Comparison of ENCODE assay signal across 8 cellular contexts in genomic region chr6:160992323-160993314, GRCh38. TPM values are rescaled to one million over a fixed set of nuclear protein-coding genes. Genes with fewer than 3 reads are reported as not detected.
DNase-seq lines count a peak whose midpoint lies in the region; ATAC-seq and TF ChIP-seq lines count a peak whose summit lies in the region.

No MANE protein-coding gene starts in this region.

- no peak for TF ChIP-seq EP300 in ovary (IDR thresholded peaks at IDR 0.05)

- H3K27me3 Mint-ChIP-seq in activated naive CD8-positive, alpha-beta T cell treated with anti-CD3 and anti-CD28 coated beads for 36 hours, result peaks cover 1% of the 10 kb centered on the region

- H3K36me3 ChIP-seq in OCI-LY1 (ENCODE audit: insufficient read depth, low read length) (no peaks in the 10 kb centered on the region), ovary (no peaks in the 10 kb centered on the region)

- H3K9me3 ChIP-seq in OCI-LY1 (ENCODE audit: low read length) (no peaks in the 10 kb centered on the region), ovary (no peaks in the 10 kb centered on the region)

- H3K9me2 ChIP-seq in OCI-LY1 (ENCODE audit: low read depth, low read length), result no peaks in the 10 kb centered on the region

- DNase-seq in Daoy (ENCODE audit: low read depth), result peak; percentile 78
- DNase-seq in GM20000 (ENCODE audit: low spot score), result peak; percentile 57
- peak in 56 of 76 experiments; percentile 7 to 76 (median 48) for DNase-seq in HUDEP-2 (lab: John Stamatoyannopoulos, UW; ENCODE audit: unreplicated experiment in 76 of 76)
- DNase-seq in activated naive CD8-positive, alpha-beta T cell treated with anti-CD3 and anti-CD28 coated beads for 36 hours, result peak; percentile 59
- DNase-seq in Right ventricle myocardium superior, result no peak
- peak in 4 of 5 donors; percentile 22 to 65 (median 36) for DNase-seq in ovary
- DNase-seq in GM19240 (ENCODE audit: insufficient read length, low spot score), result no peak

- peak overlapping the region; percentile 91 for H3K4me3 Mint-ChIP-seq in activated naive CD8-positive, alpha-beta T cell treated with anti-CD3 and anti-CD28 coated beads for 36 hours

- no peaks in the 10 kb centered on the region for H3K27me3 ChIP-seq in OCI-LY1 (ENCODE audit: insufficient read depth, low read length)
- no peaks in the 10 kb centered on the region for H3K27me3 ChIP-seq in ovary

- H3F3A ChIP-seq in OCI-LY1 (ENCODE audit: insufficient read depth, low read length), result no peaks in the 10 kb centered on the region

- H3K4me1 Mint-ChIP-seq in activated naive CD8-positive, alpha-beta T cell treated with anti-CD3 and anti-CD28 coated beads for 36 hours, result peaks cover 38% of the 10 kb centered on the region

- peaks cover 18% of the 10 kb centered on the region for H3K4me1 ChIP-seq in OCI-LY1 (ENCODE audit: insufficient read depth, low read length, severe bottlenecking)
- H3K4me1 ChIP-seq in ovary (ENCODE audit: insufficient read depth), result peaks cover 6% of the 10 kb centered on the region

- peaks cover 10% of the 10 kb centered on the region for H3K36me3 Mint-ChIP-seq in activated naive CD8-positive, alpha-beta T cell treated with anti-CD3 and anti-CD28 coated beads for 36 hours

- peaks cover 1% of the 10 kb centered on the region for H3K9me3 Mint-ChIP-seq in activated naive CD8-positive, alpha-beta T cell treated with anti-CD3 and anti-CD28 coated beads for 36 hours

- H4K20me1 ChIP-seq in OCI-LY1 (ENCODE audit: insufficient read depth, low read length), result no peaks in the 10 kb centered on the region

- TF ChIP-seq CTCF in GM20000 (IDR thresholded peaks at IDR 0.05; ENCODE audit: extremely low read depth, missing control alignments) (peak; percentile 68), OCI-LY1 (IDR thresholded peaks at IDR 0.05; ENCODE audit: low read length) (peak; percentile 67), ovary (IDR thresholded peaks at IDR 0.05) (peak in 2 of 3 donors; percentile 36 to 55)

- H3K4me3 ChIP-seq in OCI-LY1 (ENCODE audit: low read depth, low read length, poor library complexity, severe bottlenecking), result peak overlapping the region; percentile 96
- H3K4me3 ChIP-seq in ovary, result peak overlapping the region; percentile 79

- intact Hi-C loops in Right ventricle myocardium superior (cut with DNase I), result loop anchor here (5.0 kb wide), 1 partner anchor 60 kb away; no protein-coding TSS in a partner anchor
- intact Hi-C loops in ovary (cut with DNase I), result loop anchor here (1.0 to 5.0 kb wide), 3 partner anchors 60 to 380 kb away; no protein-coding TSS in a partner anchor

- H3K79me2 ChIP-seq in OCI-LY1 (ENCODE audit: insufficient read depth, low read length), result peaks cover 4% of the 10 kb centered on the region; the same call in 1 of the 2 replicates

- H3K4me2 ChIP-seq in OCI-LY1 (ENCODE audit: low read length), result peak overlapping the region; percentile 93

- ATAC-seq in Right ventricle myocardium superior (ENCODE audit: poor library complexity), result peak; percentile 67

- H2AFZ ChIP-seq in OCI-LY1 (ENCODE audit: low read length), result peak overlapping the region; percentile 72

- H3K27ac Mint-ChIP-seq in activated naive CD8-positive, alpha-beta T cell treated with anti-CD3 and anti-CD28 coated beads for 36 hours, result peak overlapping the region; percentile 89

- peak overlapping the region; percentile 82 for H3K9ac ChIP-seq in OCI-LY1 (ENCODE audit: low read length)

- 0 to 1% (median 1%) methylated on average over 19 of the region's 19 CpGs for WGBS in ovary, 3 donors

- TF ChIP-seq POLR2A in ovary (IDR thresholded peaks at IDR 0.05), result no peak

- H3K27ac ChIP-seq in OCI-LY1 (ENCODE audit: low read depth, low read length, poor library complexity, severe bottlenecking) (peak overlapping the region; percentile 61), ovary (peak overlapping the region; percentile 86 to 87)

RNA-seq across cellular contexts. Expression of gene MAP3K4, which starts 1.1 kb away (rescaled TPM):
- 49.7 and 87.2 TPM in 2 replicates for total RNA-seq in Daoy (2014; rRNA removed; shearing (Covaris generic))
- total RNA-seq in activated naive CD8-positive, alpha-beta T cell treated with anti-CD3 and anti-CD28 coated beads for 36 hours, result 10 to 100 TPM; 32.8 to 38.1 TPM
- total RNA-seq in Right ventricle myocardium superior (41.7 TPM), ovary (10 to 100 TPM; 27.5 to 52.3 (median 45.8) TPM)
- polyA plus RNA-seq in ovary, result 10 to 100 TPM; 15.6 to 21.4 TPM

Comparison
In these comparisons a context has a peak if more than half of its experiments do, and no peak if none do; other contexts are left out.
1. DNase-seq: peak in Daoy (single experiment), GM20000 (single experiment), HUDEP-2 (56 of 76), activated naive CD8-positive, alpha-beta T cell treated with anti-CD3 and anti-CD28 coated beads for 36 hours (single experiment) and ovary (4 of 5); none in Right ventricle myocardium superior (single experiment) and GM19240 (single experiment).
2. Peak in every context shown above with its lines, with median percentiles within 50 percentile points of each other: CTCF ChIP-seq.